ENCODE assay signal across 22 cellular contexts in genomic region chr12:132781938-132782337, GRCh38. TPM values are rescaled to one million over a fixed set of nuclear protein-coding genes. Genes with fewer than 3 reads are reported as not detected.
DNase-seq lines count a peak whose midpoint lies in the region; ATAC-seq, FAIRE-seq and TF ChIP-seq lines count a peak whose summit lies in the region.
"Had no signal": no experiment of that assay in that cellular context is flagged by ENCODE, and none has a peak within 500 bp of the region (broad histone marks: within the 10 kb centered on the region; RNA-seq: fewer than 3 reads in every experiment).

No MANE protein-coding gene starts in this region.

- H2BK15ac ChIP-seq in neuronal stem cell (ENCODE audit: low read length) = no peak overlapping the region

- no peak for FAIRE-seq in K562 (lab: Jason Lieb, UNC)
- FAIRE-seq in kidney (lab: Jason Lieb, UNC) = no peak
- FAIRE-seq: A204.1, D721Med, GM12891, GM19239 had no signal

- H3K23ac ChIP-seq in neuronal stem cell (ENCODE audit: low read depth, low read length, poor library complexity) = no peak overlapping the region

- H2BK5ac ChIP-seq in neuronal stem cell (ENCODE audit: low read length) = no peak overlapping the region

- H3K36me3 ChIP-seq in K562 (ENCODE audit: control insufficient read depth, insufficient read depth, low read length) (peaks cover 89% of the 10 kb centered on the region; the same call in 2 of the 3 replicates), kidney (ENCODE audit: control insufficient read depth in 1 of 2, insufficient read depth in 2 of 2, low read length in 2 of 2) (peaks cover 30 to 31% of the 10 kb centered on the region in 2 donors), neuronal stem cell (replicated peaks in 1 of 2; ENCODE audit: control insufficient read depth in 2 of 2, insufficient read depth in 2 of 2, low read length in 2 of 2) (peaks cover 57 to 87% of the 10 kb centered on the region in 2 donors), uterus (no peaks in the 10 kb centered on the region), BE2C (peaks cover 67% of the 10 kb centered on the region)

- CTCF ChIA-PET in K562 (lab: Yijun Ruan, JAX; ENCODE audit: low intra/inter-chr PET ratio) = no interaction called here

- peaks cover 13% of the 10 kb centered on the region for H3K79me1 ChIP-seq in neuronal stem cell (ENCODE audit: low read depth, low read length)

- H3K4me1 ChIP-seq in K562 (replicated peaks in 1 of 2; ENCODE audit: control insufficient read depth in 2 of 2, insufficient read depth in 2 of 2, low read length in 2 of 2) (peaks cover 0 to 6% of the 10 kb centered on the region in 2 experiments; a peak in 1 of 5 replicates), kidney (ENCODE audit: control insufficient read depth in 1 of 2, insufficient read depth in 1 of 2, low read depth in 1 of 2, low read length in 2 of 2) (no peaks in the 10 kb centered on the region), neuronal stem cell (ENCODE audit: control insufficient read depth in 2 of 2, insufficient read depth in 1 of 2, low read depth in 1 of 2, low read length in 2 of 2) (no peaks in the 10 kb centered on the region), uterus (no peaks in the 10 kb centered on the region), BE2C (no peaks in the 10 kb centered on the region)
- H3K4me1 ChIP-seq: BLaER1 treated with 17β-estradiol and CSF1 and Interleukin-3, amounts not matched to agents 10 nM and 100 nM; Caco-2 had no signal

- no peaks in the 10 kb centered on the region for H3K9me3 ChIP-seq in K562 (replicated peaks; ENCODE audit: control insufficient read depth, insufficient read depth, low read depth, low read length)
- H3K9me3 ChIP-seq in kidney (ENCODE audit: control insufficient read depth in 1 of 2, low read length in 2 of 2) = no peaks in the 10 kb centered on the region
- peaks cover 0 to 3% of the 10 kb centered on the region in 2 donors for H3K9me3 ChIP-seq in neuronal stem cell (replicated peaks in 1 of 2; ENCODE audit: control insufficient read depth in 2 of 2, insufficient read depth in 1 of 2, low read depth in 1 of 2, low read length in 2 of 2)
- no peaks in the 10 kb centered on the region for H3K9me3 ChIP-seq in uterus
- H3K9me3 ChIP-seq in BE2C = no peaks in the 10 kb centered on the region
- H3K9me3 ChIP-seq: BLaER1 treated with 17β-estradiol and CSF1 and Interleukin-3, amounts not matched to agents 10 nM and 100 nM; Caco-2 had no signal

- no peak overlapping the region for H4K91ac ChIP-seq in neuronal stem cell (ENCODE audit: low read depth, low read length, poor library complexity)

- H3K27me3 ChIP-seq in K562 (ENCODE audit: control insufficient read depth in 2 of 2, insufficient read depth in 2 of 2, low read length in 2 of 2) (no peaks in the 10 kb centered on the region), neuronal stem cell (ENCODE audit: control insufficient read depth in 3 of 3, insufficient read depth in 3 of 3, low read depth in 1 of 3, low read length in 3 of 3) (no peaks in the 10 kb centered on the region), uterus (no peaks in the 10 kb centered on the region), BE2C (no peaks in the 10 kb centered on the region)
- H3K27me3 ChIP-seq: BLaER1 treated with 17β-estradiol and CSF1 and Interleukin-3, amounts not matched to agents 10 nM and 100 nM had no signal

- TF ChIP-seq EP300 in K562 (IDR thresholded peaks at IDR 0.05; ENCODE audit: low read length) = no peak

- in situ Hi-C loops in K562 (cut with MboI) = no loop called here

- H2AK5ac ChIP-seq in neuronal stem cell (ENCODE audit: low read depth, low read length) = no peak overlapping the region

- TF ChIP-seq POLR2A in K562 (conservative IDR thresholded peaks at IDR 0.05) = no peak
- TF ChIP-seq POLR2A in uterus (IDR thresholded peaks at IDR 0.05) = no peak

- peak overlapping the region; percentile 8 for H3K14ac ChIP-seq in neuronal stem cell (ENCODE audit: low read length)

- intact Hi-C loops in K562 (cut with micrococcal nuclease) = no loop called here
- intact Hi-C loops in kidney (cut with DNase I) = no loop called here
- intact Hi-C loops in uterus (cut with DNase I; ENCODE audit: low total_unique reads) = no loop called here

- H3K27ac ChIP-seq in K562 (ENCODE audit: extremely low read depth, low read depth, low read length) (no peak overlapping the region), kidney (ENCODE audit: low read depth in 2 of 2, low read length in 2 of 2) (no peak overlapping the region), neuronal stem cell (replicated peaks; ENCODE audit: low read length) (no peak overlapping the region), uterus (no peak overlapping the region)
- H3K27ac ChIP-seq: BLaER1 treated with 17β-estradiol and CSF1 and Interleukin-3, amounts not matched to agents 10 nM and 100 nM; C4-2B had no signal

- ATAC-seq in K562 = no peak
- ATAC-seq in HG02938 (IDR thresholded peaks at IDR 0.05; ENCODE audit: unreplicated experiment) = no peak
- ATAC-seq: CD8-positive, alpha-beta T cell had no signal

- BruUV-seq in K562 (replicated peaks; lab: Mats Ljungman, UMichigan) = no TSS peak

- POLR2A ChIA-PET in K562 (lab: Yijun Ruan, JAX) = interaction anchor here (0.6 kb wide), 1 partner anchor 300 kb away, joined by 3 read pairs; no protein-coding TSS in a partner anchor

- no peak overlapping the region for H3K4ac ChIP-seq in neuronal stem cell (ENCODE audit: low read length)

- H3K4me2 ChIP-seq in K562 (ENCODE audit: insufficient read depth, low read length) (no peak overlapping the region), neuronal stem cell (ENCODE audit: insufficient read depth, low read length, poor library complexity, severe bottlenecking) (no peak overlapping the region)
- H3K4me2 ChIP-seq: BLaER1 treated with 17β-estradiol and CSF1 and Interleukin-3, amounts not matched to agents 10 nM and 100 nM had no signal

- no peak overlapping the region for H2BK12ac ChIP-seq in neuronal stem cell (ENCODE audit: low read length)

- H2AFZ ChIP-seq in K562 (ENCODE audit: low read depth, low read length) (no peak overlapping the region), neuronal stem cell (ENCODE audit: low read length) (no peak overlapping the region)

- H4K20me1 ChIP-seq in K562 (replicated peaks; ENCODE audit: control insufficient read depth, insufficient read depth, low read length) = no peaks in the 10 kb centered on the region

- DNase-seq in K562 (ENCODE audit: extremely low read depth in 1 of 4, low spot score in 3 of 4) (no peak), kidney (peak; percentile 41), neuronal stem cell (ENCODE audit: low spot score) (no peak), uterus (no peak), BE2C (no peak)
- DNase-seq: 8988T; ACHN; Caco-2; Calu3; CD4-positive, alpha-beta T cell; CD8-positive, alpha-beta T cell; DMS79; DND-41; EL; GDM1 had no signal

- TF ChIP-seq CTCF in K562 (IDR thresholded peaks at IDR 0.05 in 2 of 3, conservative IDR thresholded peaks at IDR 0.05 in 1 of 3; ENCODE audit: insufficient read depth in 2 of 3, low read depth in 1 of 3, low read length in 3 of 3) (no peak), kidney (IDR thresholded peaks at IDR 0.05; ENCODE audit: borderline replicate concordance, extremely low read depth, insufficient read depth) (no peak), uterus (IDR thresholded peaks at IDR 0.05) (no peak), BE2C (IDR thresholded peaks at IDR 0.05; ENCODE audit: low read depth, low read length) (no peak)

- H3K9me1 ChIP-seq in K562 (ENCODE audit: control insufficient read depth, insufficient read depth, low read length) = no peaks in the 10 kb centered on the region

- no peak overlapping the region for H3K18ac ChIP-seq in neuronal stem cell (ENCODE audit: low read length)

- TF ChIP-seq RAD21 in K562 (CRISPR knock-in tag; conservative IDR thresholded peaks at IDR 0.05 in 1 of 2, IDR thresholded peaks at IDR 0.05 in 1 of 2) = no peak

- no peak overlapping the region for H4K8ac ChIP-seq in neuronal stem cell (ENCODE audit: low read depth, low read length)

- no peaks in the 10 kb centered on the region; the same call in 2 of the 3 replicates for H3K79me2 ChIP-seq in K562 (ENCODE audit: control insufficient read depth, insufficient read depth, low read length)

- H2BK120ac ChIP-seq in neuronal stem cell (ENCODE audit: low read depth, low read length) = peak overlapping the region; percentile 47

- H3K9ac ChIP-seq in K562 (ENCODE audit: insufficient read depth in 1 of 2, low read depth in 2 of 2, low read length in 2 of 2) (peak overlapping the region in 1 of 2 experiments; percentile 40; a peak in 1 of 4 replicates), kidney (ENCODE audit: low read length in 2 of 2) (no peak overlapping the region), neuronal stem cell (ENCODE audit: low read depth, low read length, poor library complexity) (no peak overlapping the region)
- H3K9ac ChIP-seq: BLaER1 treated with 17β-estradiol and CSF1 and Interleukin-3, amounts not matched to agents 10 nM and 100 nM had no signal

- 87% methylated on average over 11 of the region's 12 CpGs for WGBS in K562 (ENCODE audit: insufficient coverage, low coverage, missing lambda C conversion rate)
- WGBS in neuronal stem cell (ENCODE audit: extremely low coverage in 2 of 2, insufficient read length in 2 of 2, insufficient replicate concordance in 1 of 2), 2 donors = no CpG with 5 or more reads among the region's 12 CpGs

- H3K4me3 ChIP-seq in K562 (no peak overlapping the region), kidney (ENCODE audit: low read length in 2 of 2) (no peak overlapping the region), neuronal stem cell (ENCODE audit: low read length in 2 of 2) (peak overlapping the region in 1 of 2 donors; percentile 42), uterus (no peak overlapping the region), BE2C (ENCODE audit: low read depth, low read length) (no peak overlapping the region)
- H3K4me3 ChIP-seq: BLaER1 treated with 17β-estradiol and CSF1 and Interleukin-3, amounts not matched to agents 10 nM and 100 nM had no signal

RNA-seq across cellular contexts. Expression of gene ANKLE2, which starts 20.3 kb away (rescaled TPM):
- 353 and 486 TPM in 2 replicates for total RNA-seq in K562 (2011; cell fraction: chromatin; rRNA removed; ENCODE audit: low replicate concordance)
- 225 and 254 TPM in 2 replicates for total RNA-seq in K562 (2011; cell fraction: nucleolus; rRNA removed)
- total RNA-seq in K562 (2011; cell fraction: nucleoplasm; rRNA removed) = 264 and 271 TPM in 2 replicates
- total RNA-seq in K562 (2014; rRNA removed) (33.6 and 42.3 TPM in 2 replicates), K562 (2014; rRNA removed; fragmentation: Illumina TruSeq; extraction: Trizol) (44.0 and 45.6 TPM in 2 replicates), K562 (2015; rRNA removed; fragmentation: Illumina TruSeq; extraction: Trizol) (49.5 and 50.4 TPM in 2 replicates), K562 (2021) (54.3 and 56.9 TPM in 2 replicates), kidney (57.3 TPM), uterus (10 to 100 TPM; 21.2 to 87.4 (median 69.6) TPM)
- polyA plus RNA-seq in K562 (2011; rRNA removed) (57.7 and 69.0 TPM in 2 replicates), K562 (2014; fragmentation: Illumina TruSeq; extraction: Trizol) (43.6 and 46.3 TPM in 2 replicates), K562 (2014; fragmentation: Nextera tagmentation; extraction: Ambion mirVana) (1 to 10 TPM; 3.2 TPM), K562 (2014; rRNA removed) (49.7 and 51.6 TPM in 2 replicates), kidney (ENCODE audit: insufficient read depth, low read depth, low replicate concordance) (14.6 TPM)
- 41.4 and 48.0 TPM in 2 replicates for polyA plus RNA-seq in K562 (2011; cell fraction: cytosol; rRNA removed)
- 224 and 322 TPM in 2 replicates for polyA plus RNA-seq in K562 (2011; cell fraction: nucleus; rRNA removed)
- 39.1 and 44.5 TPM in 2 replicates for polyA plus RNA-seq in K562 (2012)
- 139 and 163 TPM in 2 replicates for polyA minus RNA-seq in K562 (2011; rRNA and poly(A)+ RNA removed)
- 46.5 and 72.4 TPM in 2 replicates for polyA minus RNA-seq in K562 (2011; cell fraction: cytosol; rRNA and poly(A)+ RNA removed)
- 105 and 129 TPM in 2 replicates for polyA minus RNA-seq in K562 (2011; cell fraction: nucleus; rRNA and poly(A)+ RNA removed)
- 34.7 TPM for polyA plus RNA-seq in neuronal stem cell (2013, experiment 1 of 2)
- polyA plus RNA-seq in neuronal stem cell (2013, experiment 2 of 2) = 30.8 TPM
- polyA plus RNA-seq in BE2C (2012; ENCODE audit: insufficient read depth, insufficient read length, low read depth) = 120 TPM

RNA-seq across cellular contexts. Expression of gene GOLGA3, which starts 46.7 kb away (rescaled TPM):
- 144 and 257 TPM in 2 replicates for total RNA-seq in K562 (2011; cell fraction: chromatin; rRNA removed; ENCODE audit: low replicate concordance)
- 92.6 and 108 TPM in 2 replicates for total RNA-seq in K562 (2011; cell fraction: nucleolus; rRNA removed)
- 87.7 and 106 TPM in 2 replicates for total RNA-seq in K562 (2011; cell fraction: nucleoplasm; rRNA removed)
- total RNA-seq in K562 (2014; rRNA removed) (36.1 and 38.7 TPM in 2 replicates), K562 (2014; rRNA removed; fragmentation: Illumina TruSeq; extraction: Trizol) (17.0 and 19.0 TPM in 2 replicates), K562 (2015; rRNA removed; fragmentation: Illumina TruSeq; extraction: Trizol) (21.2 and 22.8 TPM in 2 replicates), K562 (2021) (41.7 and 48.1 TPM in 2 replicates), kidney (53.0 TPM), uterus (100 to 1,000 TPM in 2 of 4 donors, 10 to 100 TPM in 2; 46.2 to 138 (median 90.1) TPM)
- polyA plus RNA-seq in K562 (2011; rRNA removed) (15.0 and 20.2 TPM in 2 replicates), K562 (2014; fragmentation: Illumina TruSeq; extraction: Trizol) (9.0 and 11.8 TPM in 2 replicates), K562 (2014; fragmentation: Nextera tagmentation; extraction: Ambion mirVana) (1 to 10 TPM; 1.9 to 2.9 TPM), K562 (2014; rRNA removed) (18.4 and 18.6 TPM in 2 replicates), kidney (ENCODE audit: insufficient read depth, low read depth, low replicate concordance) (7.7 TPM)
- 21.4 and 25.3 TPM in 2 replicates for polyA plus RNA-seq in K562 (2011; cell fraction: cytosol; rRNA removed)
- 38.5 and 43.6 TPM in 2 replicates for polyA plus RNA-seq in K562 (2011; cell fraction: nucleus; rRNA removed)
- 12.5 and 13.1 TPM in 2 replicates for polyA plus RNA-seq in K562 (2012)
- 26.2 and 28.2 TPM in 2 replicates for polyA minus RNA-seq in K562 (2011; rRNA and poly(A)+ RNA removed)
- polyA minus RNA-seq in K562 (2011; cell fraction: cytosol; rRNA and poly(A)+ RNA removed) = 43.5 and 57.6 TPM in 2 replicates
- polyA minus RNA-seq in K562 (2011; cell fraction: nucleus; rRNA and poly(A)+ RNA removed) = 18.7 and 48.9 TPM in 2 replicates
- 6.8 TPM for polyA plus RNA-seq in neuronal stem cell (2013, experiment 1 of 2)
- polyA plus RNA-seq in neuronal stem cell (2013, experiment 2 of 2) = 7.2 TPM
- polyA plus RNA-seq in BE2C (2012; ENCODE audit: insufficient read depth, insufficient read length, low read depth) = 46.7 TPM
